8 cellular contexts compared by ENCODE assay signal in the genomic region with DNA sequence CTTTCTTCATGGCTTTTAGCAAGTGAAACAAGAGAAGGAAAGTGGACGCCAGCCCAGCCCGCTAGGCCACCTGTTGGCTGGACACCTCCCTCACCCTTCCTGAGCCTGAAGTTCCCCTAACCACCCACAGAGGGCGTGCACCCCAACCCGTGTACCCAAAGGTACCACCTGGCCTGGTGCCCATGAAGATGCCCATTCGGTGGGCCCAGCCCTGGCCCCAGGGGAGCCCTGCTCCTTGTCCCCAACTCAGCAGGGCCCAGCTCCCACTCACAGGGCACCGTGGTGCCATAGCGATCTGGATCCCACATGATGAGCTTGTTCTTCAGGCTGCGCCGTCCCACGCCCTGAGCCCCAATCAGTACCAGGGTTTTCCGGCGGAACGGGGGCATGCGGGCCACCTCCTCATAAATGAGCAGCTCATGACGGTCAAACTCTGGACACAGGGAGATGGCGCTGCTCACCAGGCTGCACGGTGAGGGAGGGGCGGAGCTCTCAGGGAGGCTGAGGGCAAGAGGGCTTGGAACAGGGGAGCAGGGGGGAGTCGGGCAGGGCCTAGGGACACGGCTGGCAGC. TPM values are rescaled to one million over a fixed set of nuclear protein-coding genes. Genes with fewer than 3 reads are reported as not detected.
A peak's percentile ranks its signal among the peaks of the same experiment; 100 is the strongest.
DNase-seq lines count a peak whose midpoint lies in the region; ATAC-seq and TF ChIP-seq lines count a peak whose summit lies in the region.

No MANE protein-coding gene starts in this region.

- intact Hi-C loops in CD4-positive, alpha-beta T cell (cut with DNase I, micrococcal nuclease) = no loop called here
- intact Hi-C loops in right lobe of liver (cut with DNase I) (no loop called here), stomach (cut with DNase I; ENCODE audit: low total_unique reads) (no loop called here)

- no peak for TF ChIP-seq EP300 in stomach (IDR thresholded peaks at IDR 0.05)

- H3K27ac ChIP-seq in CD4-positive, alpha-beta T cell (ENCODE audit: low read depth, low read length) = no peak overlapping the region
- H3K27ac ChIP-seq in right lobe of liver = no peak overlapping the region
- H3K27ac ChIP-seq in stomach = no peak overlapping the region

- peaks cover 10% of the 10 kb centered on the region for H3K27me3 Mint-ChIP-seq in CD4-positive, alpha-beta T cell
- peaks cover 5% of the 10 kb centered on the region for H3K27me3 Mint-ChIP-seq in brain

- no peaks in the 10 kb centered on the region for H3K36me3 ChIP-seq in right lobe of liver
- peaks cover 0 to 60% (median 27%) of the 10 kb centered on the region in 4 donors for H3K36me3 ChIP-seq in stomach

- TF ChIP-seq POLR2A in right lobe of liver (IDR thresholded peaks at IDR 0.05) (no peak), stomach (IDR thresholded peaks at IDR 0.05) (no peak)

- H3K4me3 ChIP-seq in HFF-Myc (replicated peaks; ENCODE audit: low read depth, low read length) (no peak overlapping the region), right lobe of liver (no peak overlapping the region), stomach (no peak overlapping the region)

- H3K4me1 Mint-ChIP-seq in CD4-positive, alpha-beta T cell (ENCODE audit: low read depth) = no peaks in the 10 kb centered on the region
- H3K4me1 Mint-ChIP-seq in brain = peaks cover 17% of the 10 kb centered on the region

- TF ChIP-seq CTCF in CD4-positive, alpha-beta T cell (IDR thresholded peaks at IDR 0.05) = peak; percentile 61
- TF ChIP-seq CTCF in HFF-Myc (IDR thresholded peaks at IDR 0.05; ENCODE audit: low read depth, low read length, missing control alignments) = peak; percentile 76
- TF ChIP-seq CTCF in brain (conservative IDR thresholded peaks at IDR 0.05) = peak; percentile 64 to 75
- TF ChIP-seq CTCF in right lobe of liver (IDR thresholded peaks at IDR 0.05) = peak; percentile 54 to 63 (median 60)
- peak in 5 of 7 experiments; percentile 55 to 83 (median 74) for TF ChIP-seq CTCF in stomach (IDR thresholded peaks at IDR 0.05)

- no peaks in the 10 kb centered on the region for H3K36me3 Mint-ChIP-seq in CD4-positive, alpha-beta T cell (ENCODE audit: low read depth)
- peaks cover 15% of the 10 kb centered on the region for H3K36me3 Mint-ChIP-seq in brain

- H3K4me1 ChIP-seq in right lobe of liver = no peaks in the 10 kb centered on the region
- peaks cover 0 to 11% (median 5%) of the 10 kb centered on the region in 4 donors for H3K4me1 ChIP-seq in stomach

- no peaks in the 10 kb centered on the region for H3K9me3 ChIP-seq in CD4-positive, alpha-beta T cell (ENCODE audit: control insufficient read depth, low read length)
- H3K9me3 ChIP-seq in right lobe of liver (no peaks in the 10 kb centered on the region), stomach (no peaks in the 10 kb centered on the region)

- no peak overlapping the region for H3K4me3 Mint-ChIP-seq in CD4-positive, alpha-beta T cell
- H3K4me3 Mint-ChIP-seq in brain = no peak overlapping the region

- H3K27ac Mint-ChIP-seq in CD4-positive, alpha-beta T cell = no peak overlapping the region
- H3K27ac Mint-ChIP-seq in brain = no peak overlapping the region

- DNase-seq in CD4-positive, alpha-beta T cell = peak in 8 of 10 experiments; percentile 23 to 47 (median 32)
- DNase-seq in HFF-Myc (ENCODE audit: extremely low read depth, low read depth) = no peak
- peak; percentile 18 for DNase-seq in T follicular helper cell (ENCODE audit: low read depth)
- peak; percentile 45 to 65 (median 60) for DNase-seq in right lobe of liver
- peak; percentile 71 for DNase-seq in stomach

- CTCF ChIA-PET in CD4-positive, alpha-beta T cell (lab: Charles Lee) = no interaction called here

- POLR2A ChIA-PET in CD4-positive, alpha-beta T cell (lab: Charles Lee) = no interaction called here

- H3K27me3 ChIP-seq in CD4-positive, alpha-beta T cell (ENCODE audit: control insufficient read depth, insufficient read depth, low read length) = no peaks in the 10 kb centered on the region
- H3K27me3 ChIP-seq in right lobe of liver (no peaks in the 10 kb centered on the region), stomach (no peaks in the 10 kb centered on the region)

- no peaks in the 10 kb centered on the region for H3K9me3 Mint-ChIP-seq in CD4-positive, alpha-beta T cell
- no peaks in the 10 kb centered on the region for H3K9me3 Mint-ChIP-seq in brain

- 83% methylated on average over 5 of the region's 20 CpGs for WGBS in right lobe of liver (ENCODE audit: insufficient coverage, low coverage, low lambda C conversion rate, missing lambda C conversion rate)
- WGBS in stomach, 5 donors = 72 to 86% (median 72%) methylated on average over 13 to 20 of the region's 20 CpGs

- peak; percentile 55 for ATAC-seq in CD4-positive, alpha-beta T cell (ENCODE audit: poor library complexity)
- ATAC-seq in right lobe of liver (peak; percentile 50 to 70 (median 65)), GM21529 (IDR thresholded peaks at IDR 0.05; ENCODE audit: unreplicated experiment) (no peak), HG02870 (IDR thresholded peaks at IDR 0.05; ENCODE audit: unreplicated experiment) (no peak)

RNA-seq across cellular contexts. Expression of gene MPP2, which starts 26.8 kb away (rescaled TPM):
- 1 to 10 TPM; 3.5 to 4.0 TPM for total RNA-seq in CD4-positive, alpha-beta T cell
- 27.6 TPM for polyA plus RNA-seq in brain (ENCODE audit: insufficient read depth, low read depth, low replicate concordance)
- 1 to 10 TPM in 1 of 6 experiments, under 1 TPM in 2, not detected in 3; 0.13 to 1.2 (median 0.18) TPM for total RNA-seq in right lobe of liver
- 1 to 10 TPM in 3 of 5 donors, under 1 TPM in 2; 0.43 to 6.4 (median 4.3) TPM for total RNA-seq in stomach
- polyA plus RNA-seq in stomach = 1 to 10 TPM; 1.1 to 2.0 (median 1.6) TPM

RNA-seq across cellular contexts. Expression of gene CD300LG, which starts 33.5 kb away (rescaled TPM):
- total RNA-seq in CD4-positive, alpha-beta T cell = not detected
- not detected for polyA plus RNA-seq in brain (ENCODE audit: insufficient read depth, low read depth, low replicate concordance)
- under 1 TPM in 5 of 6 experiments, not detected in 1; 0.12 to 0.73 (median 0.55) TPM for total RNA-seq in right lobe of liver
- total RNA-seq in stomach = 1 to 10 TPM in 2 of 5 donors, under 1 TPM in 2, not detected in 1; 0.29 to 3.7 (median 1.5) TPM
- polyA plus RNA-seq in stomach = 1 to 10 TPM in 1 of 3 donors, under 1 TPM in 2; 0.37 to 1.1 (median 0.92) TPM

RNA-seq across cellular contexts. Expression of gene MPP3, which starts 47.6 kb away (rescaled TPM):
- total RNA-seq in CD4-positive, alpha-beta T cell = under 1 TPM in 1 of 2 experiments, not detected in 1; 0.14 TPM
- polyA plus RNA-seq in brain (ENCODE audit: insufficient read depth, low read depth, low replicate concordance) (1.4 TPM), stomach (1 to 10 TPM in 2 of 3 donors, under 1 TPM in 1; 0.31 to 9.3 (median 2.4) TPM)
- total RNA-seq in right lobe of liver (1 to 10 TPM; 1.3 to 2.5 (median 1.8) TPM), stomach (10 to 100 TPM in 4 of 5 donors, 1 to 10 TPM in 1; 7.2 to 22.8 (median 17.4) TPM)

Comparison
In these comparisons a context has a peak if more than half of its experiments do, and no peak if none do; other contexts are left out.
1. ATAC-seq: peak in CD4-positive, alpha-beta T cell (single experiment) and right lobe of liver (4 of 4); none in GM21529 (single experiment) and HG02870 (single experiment).
2. Peak in every context shown above with its lines, with median percentiles within 50 percentile points of each other: CTCF ChIP-seq.